7 cellular contexts compared by ENCODE assay signal in the genomic region with DNA sequence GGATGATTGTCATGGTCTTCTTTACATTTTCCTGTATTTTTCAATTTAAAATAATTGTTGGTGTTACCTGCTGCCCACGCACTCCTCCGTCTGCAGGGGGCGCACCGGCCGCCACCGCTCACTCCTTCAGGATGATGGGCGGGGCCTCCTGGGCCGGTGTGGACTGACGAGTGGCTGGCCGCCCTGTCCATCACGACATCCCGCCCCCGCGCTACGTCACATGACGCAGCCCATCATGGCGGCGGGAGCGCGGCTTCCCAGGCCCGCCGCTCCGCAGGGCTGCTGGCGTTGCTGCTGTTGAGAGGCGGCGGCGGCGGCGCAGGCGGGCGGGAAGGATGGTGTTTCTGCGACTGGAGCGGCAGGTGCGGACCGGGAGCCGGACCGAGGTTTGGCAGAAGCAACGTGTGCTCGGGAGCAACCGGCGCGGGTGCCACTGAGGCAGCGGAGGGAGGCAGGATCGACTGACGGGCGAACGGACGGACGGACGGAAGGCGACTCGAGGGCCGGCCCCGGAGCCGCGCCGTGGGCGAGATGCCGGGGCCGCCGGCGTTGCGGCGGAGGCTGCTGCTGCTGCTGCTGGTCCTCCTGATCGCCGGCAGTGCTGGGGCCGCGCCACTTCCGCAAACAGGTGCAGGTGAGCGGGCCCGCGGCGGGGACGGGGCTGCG.
DNase-seq lines count a peak whose midpoint lies in the region; ATAC-seq and TF ChIP-seq lines count a peak whose summit lies in the region.

Gene LMTK2, plus strand, starts transcription at position 216 of the 666 bp plus-strand sequence. Its CDS starts 316 bp downstream, at position 532.

- in situ Hi-C loops in astrocyte of the cerebellum (cut with HindIII; ENCODE audit: low sequenced_read_pairs), result no loop called here

- peak within 1 kb of the TSS; percentile 76 for H3K4me3 ChIP-seq in astrocyte of the cerebellum (ENCODE audit: low read depth, low read length)

- ATAC-seq in GM18502 (IDR thresholded peaks at IDR 0.05; ENCODE audit: poor library complexity, unreplicated experiment) (peak; percentile 100), HG02943 (IDR thresholded peaks at IDR 0.05; ENCODE audit: low read depth, unreplicated experiment) (peak; percentile 99)

- peak; percentile 89 for TF ChIP-seq CTCF in astrocyte of the cerebellum (IDR thresholded peaks at IDR 0.05; ENCODE audit: low read depth, low read length, missing control alignments)

- DNase-seq in NCI-H187 treated with DMSO at 0.1 percent for 48 hours (lab: John Stamatoyannopoulos, UW) (peak; percentile 49), T-helper 22 cell (ENCODE audit: low read depth) (peak; percentile 85), astrocyte of the cerebellum (ENCODE audit: low read depth) (peak; percentile 75), hepatic stellate cell (ENCODE audit: low spot score) (peak; percentile 93), retina (peak; percentile 99)

Comparison
In these comparisons a context has a peak if more than half of its experiments do, and no peak if none do; other contexts are left out.
1. Peak in every context shown above with its lines: DNase-seq, ATAC-seq and H3K4me3 ChIP-seq.
2. DNase-seq: peak in every context shown above with its lines; median percentile 99 in retina; 93 in hepatic stellate cell; 85 in T-helper 22 cell; 75 in astrocyte of the cerebellum; 49 in NCI-H187 treated with DMSO at 0.1 percent for 48 hours.